In genomic region chr6:111522393-111523020, GRCh38 we compare ENCODE assay signal across 18 cellular contexts. TPM values are rescaled to one million over a fixed set of nuclear protein-coding genes. Genes with fewer than 3 reads are reported as not detected.
A peak's percentile ranks its signal among the peaks of the same experiment; 100 is the strongest.
DNase-seq lines count a peak whose midpoint lies in the region; ATAC-seq and TF ChIP-seq lines count a peak whose summit lies in the region.
"Had no signal": no experiment of that assay in that cellular context is flagged by ENCODE, and none has a peak within 500 bp of the region (broad histone marks: within the 10 kb centered on the region; RNA-seq: fewer than 3 reads in every experiment).

No MANE protein-coding gene starts in this region.

- H3K9me1 ChIP-seq in IMR-90 (ENCODE audit: insufficient read depth, low read length), result no peaks in the 10 kb centered on the region; the same call in 1 of the 2 replicates

- no peak overlapping the region for H2AK9ac ChIP-seq in IMR-90 (replicated peaks; ENCODE audit: low read depth, low read length, poor library complexity)

- CTCF ChIA-PET in CD8-positive, alpha-beta T cell (lab: Charles Lee), result no interaction called here
- CTCF ChIA-PET in IMR-90 (lab: Yijun Ruan, JAX), result no interaction called here

- no peak overlapping the region for H3K9ac ChIP-seq in IMR-90 (ENCODE audit: low read depth, low read length)
- H3K9ac ChIP-seq in neural progenitor cell, result no peak overlapping the region
- H3K9ac ChIP-seq: parathyroid adenoma had no signal

- H3K79me1 ChIP-seq in IMR-90 (ENCODE audit: low read depth in 1 of 2, low read length in 2 of 2), result peaks cover 4 to 16% of the 10 kb centered on the region in 2 experiments; a peak in 3 of 4 replicates

- H3K23ac ChIP-seq in IMR-90 (ENCODE audit: low read depth, low read length), result peak overlapping the region; percentile 49; the same call in 1 of the 2 replicates

- no peaks in the 10 kb centered on the region for H3K27me3 ChIP-seq in CD8-positive, alpha-beta T cell (ENCODE audit: insufficient read depth, low read length)
- H3K27me3 ChIP-seq in IMR-90 (ENCODE audit: control insufficient read depth, insufficient read depth, low read length) (no peaks in the 10 kb centered on the region), neural progenitor cell (no peaks in the 10 kb centered on the region), H7 (ENCODE audit: control insufficient read depth, insufficient read depth, low read length) (no peaks in the 10 kb centered on the region)
- H3K27me3 ChIP-seq: cardiac muscle cell, thyroid gland had no signal

- H2BK5ac ChIP-seq in IMR-90 (ENCODE audit: low read depth, low read length, poor library complexity, severe bottlenecking), result peak overlapping the region; percentile 42

- no peaks in the 10 kb centered on the region for H3K9me3 ChIP-seq in CD8-positive, alpha-beta T cell (ENCODE audit: low read length)
- H3K9me3 ChIP-seq in IMR-90 (ENCODE audit: control insufficient read depth, insufficient read depth, low read length) (no peaks in the 10 kb centered on the region), neural progenitor cell (ENCODE audit: low read depth) (no peaks in the 10 kb centered on the region)
- H3K9me3 ChIP-seq: thyroid gland had no signal

- peak overlapping the region; percentile 63; the same call in 1 of the 2 replicates for H3K18ac ChIP-seq in IMR-90 (ENCODE audit: low read depth, low read length)

- H4K20me1 ChIP-seq in IMR-90 (ENCODE audit: insufficient read depth, low read length) (no peaks in the 10 kb centered on the region), neural progenitor cell (ENCODE audit: low read depth) (no peaks in the 10 kb centered on the region)

- no peaks in the 10 kb centered on the region for H3K9me3 Mint-ChIP-seq in CD8-positive, alpha-beta T cell
- H3K9me3 Mint-ChIP-seq in T-helper 1 cell treated with Interleukin-12 subunit alpha and Interleukin-12 subunit beta and Interleukin-4 antibody, amounts not matched to agents 30 μg/mL and 1 μg/mL, for 36 hours, result no peaks in the 10 kb centered on the region
- peaks cover 10% of the 10 kb centered on the region for H3K9me3 Mint-ChIP-seq in neural progenitor cell
- H3K9me3 Mint-ChIP-seq: endodermal cell had no signal

- H2AK5ac ChIP-seq in IMR-90 (ENCODE audit: low read depth, low read length), result no peak overlapping the region

- peaks cover 15% of the 10 kb centered on the region for H3K79me2 ChIP-seq in neural progenitor cell (ENCODE audit: low read depth)
- H3K79me2 ChIP-seq: parathyroid adenoma had no signal

- H3K4me1 Mint-ChIP-seq in CD8-positive, alpha-beta T cell (ENCODE audit: low read depth), result peaks cover 25% of the 10 kb centered on the region
- H3K4me1 Mint-ChIP-seq in T-helper 1 cell treated with Interleukin-12 subunit alpha and Interleukin-12 subunit beta and Interleukin-4 antibody, amounts not matched to agents 30 μg/mL and 1 μg/mL, for 36 hours (ENCODE audit: low read depth), result peaks cover 26% of the 10 kb centered on the region
- peaks cover 25% of the 10 kb centered on the region for H3K4me1 Mint-ChIP-seq in neural progenitor cell

- no peaks in the 10 kb centered on the region for H3K36me3 ChIP-seq in CD8-positive, alpha-beta T cell (ENCODE audit: insufficient read depth, low read length)
- H3K36me3 ChIP-seq in IMR-90 (ENCODE audit: control insufficient read depth, insufficient read depth, low read length) (no peaks in the 10 kb centered on the region), neural progenitor cell (no peaks in the 10 kb centered on the region), H7 (replicated peaks; ENCODE audit: control insufficient read depth, insufficient read depth, low read length) (no peaks in the 10 kb centered on the region)
- H3K36me3 ChIP-seq: cardiac muscle cell, thyroid gland had no signal

- peak overlapping the region; percentile 0 for H3K4me3 Mint-ChIP-seq in CD8-positive, alpha-beta T cell
- H3K4me3 Mint-ChIP-seq in T-helper 1 cell treated with Interleukin-12 subunit alpha and Interleukin-12 subunit beta and Interleukin-4 antibody, amounts not matched to agents 30 μg/mL and 1 μg/mL, for 36 hours, result peak overlapping the region; percentile 21
- no peak overlapping the region for H3K4me3 Mint-ChIP-seq in neural progenitor cell
- H3K4me3 Mint-ChIP-seq: endodermal cell had no signal

- H2BK120ac ChIP-seq in IMR-90 (ENCODE audit: low read depth, low read length), result peak overlapping the region; percentile 63; the same call in 1 of the 2 replicates

- TF ChIP-seq RAD21 in IMR-90 (IDR thresholded peaks at IDR 0.05; ENCODE audit: low read length), result no peak

- in situ Hi-C loops in IMR-90 (cut with MboI; ENCODE audit: low sequenced_read_pairs), result no loop called here

- no peak for DNase-seq in CD8-positive, alpha-beta T cell
- no peak for DNase-seq in IMR-90
- DNase-seq in neural progenitor cell (ENCODE audit: low spot score), result no peak
- no peak for DNase-seq in H7
- DNase-seq in mucosa of gallbladder (ENCODE audit: low spot score), result no peak
- DNase-seq: activated CD4-positive, alpha-beta T cell treated with anti-CD3 and anti-CD28 coated beads, Interleukin-2, amount 50 U/mL, for 48 hours; activated naive CD4-positive, alpha-beta T cell treated with Interleukin-2 at 50 U/mL for 16 hours; endodermal cell; foreskin melanocyte; NCI-H1417; NCI-H446 treated with DMSO at 0.1 percent for 48 hours; stimulated activated CD4-positive, alpha-beta T cell treated with anti-CD3 and anti-CD28 coated beads, Interleukin-12 subunit alpha, Interleukin-12 subunit beta, amount 100 ng/mL, for 4 hours; thyroid gland had no signal

- no peak overlapping the region for H3K56ac ChIP-seq in IMR-90 (ENCODE audit: extremely low read depth, insufficient read depth, low read length)

- H2AFZ ChIP-seq in IMR-90 (replicated peaks; ENCODE audit: low read length, poor library complexity), result no peak overlapping the region
- no peak overlapping the region for H2AFZ ChIP-seq in neural progenitor cell (replicated peaks)
- H2AFZ ChIP-seq: parathyroid adenoma had no signal

- H2BK15ac ChIP-seq in IMR-90 (ENCODE audit: low read depth, low read length), result peak overlapping the region; percentile 23; the same call in 1 of the 3 replicates

- 100% methylated on average over 1 of the region's 4 CpGs; no CpG with 5 or more reads in 1 of the 2 experiments for WGBS in IMR-90 (ENCODE audit: extremely low coverage in 2 of 2, insufficient read length in 1 of 2), 2 experiments

- H3K4me2 ChIP-seq in IMR-90 (ENCODE audit: low read depth, low read length) (no peak overlapping the region), neural progenitor cell (no peak overlapping the region)

- dilution Hi-C loops in IMR-90 (cut with HindIII; ENCODE audit: low sequenced_read_pairs, unreplicated experiment), result no loop called here

- intact Hi-C loops in CD8-positive, alpha-beta T cell (cut with DNase I, micrococcal nuclease), result no loop called here
- intact Hi-C loops in IMR-90 (cut with micrococcal nuclease), result loop anchor here (5.0 kb wide), 1 partner anchor 35 kb away; no protein-coding TSS in a partner anchor

- H3K36me3 Mint-ChIP-seq in CD8-positive, alpha-beta T cell, result peaks cover 3% of the 10 kb centered on the region
- H3K36me3 Mint-ChIP-seq in T-helper 1 cell treated with Interleukin-12 subunit alpha and Interleukin-12 subunit beta and Interleukin-4 antibody, amounts not matched to agents 30 μg/mL and 1 μg/mL, for 36 hours (ENCODE audit: low read depth), result no peaks in the 10 kb centered on the region
- peaks cover 4% of the 10 kb centered on the region for H3K36me3 Mint-ChIP-seq in neural progenitor cell

- peak overlapping the region; percentile 5; the same call in 1 of the 2 replicates for H4K5ac ChIP-seq in IMR-90 (ENCODE audit: low read depth, low read length)

- H3K27ac ChIP-seq in CD8-positive, alpha-beta T cell (ENCODE audit: low read depth, low read length), result no peak overlapping the region
- H3K27ac ChIP-seq in IMR-90 (ENCODE audit: insufficient read depth, low read length), result no peak overlapping the region
- no peak overlapping the region for H3K27ac ChIP-seq in neural progenitor cell
- H3K27ac ChIP-seq: cardiac muscle cell, parathyroid adenoma, thyroid gland had no signal

- ATAC-seq in CD8-positive, alpha-beta T cell, result peak; percentile 44
- ATAC-seq in IMR-90 (ENCODE audit: low read depth), result no peak
- no peak for ATAC-seq in HG03439 (IDR thresholded peaks at IDR 0.05; ENCODE audit: unreplicated experiment)
- ATAC-seq in HG02759 (IDR thresholded peaks at IDR 0.05; ENCODE audit: unreplicated experiment), result no peak

- H3K4ac ChIP-seq in IMR-90 (ENCODE audit: low read depth, low read length), result peak overlapping the region; percentile 56

- no peak overlapping the region for H3K4me3 ChIP-seq in CD8-positive, alpha-beta T cell (ENCODE audit: low read depth, low read length)
- H3K4me3 ChIP-seq in IMR-90 (ENCODE audit: insufficient read depth, low read depth, low read length), result no peak overlapping the region
- no peak overlapping the region for H3K4me3 ChIP-seq in neural progenitor cell
- no peak overlapping the region for H3K4me3 ChIP-seq in H7 (ENCODE audit: insufficient read depth, low read depth, low read length)
- H3K4me3 ChIP-seq: cardiac muscle cell, thyroid gland had no signal

- POLR2A ChIA-PET in CD8-positive, alpha-beta T cell (lab: Charles Lee), result interaction anchor here (1.2 kb wide), 1 partner anchor 9 kb away, joined by 4 read pairs; no protein-coding TSS in a partner anchor
- POLR2A ChIA-PET in IMR-90 (lab: Charles Lee; ENCODE audit: unreplicated experiment), result no interaction called here

- no peak for TF ChIP-seq POLR2A in IMR-90 (IDR thresholded peaks at IDR 0.05; ENCODE audit: low read depth, low read length)

- no peak overlapping the region; a peak in 1 of 4 replicates for H4K8ac ChIP-seq in IMR-90 (ENCODE audit: low read depth in 2 of 2, low read length in 2 of 2)

- H3K27me3 Mint-ChIP-seq in CD8-positive, alpha-beta T cell (ENCODE audit: low read depth), result no peaks in the 10 kb centered on the region
- H3K27me3 Mint-ChIP-seq in T-helper 1 cell treated with Interleukin-12 subunit alpha and Interleukin-12 subunit beta and Interleukin-4 antibody, amounts not matched to agents 30 μg/mL and 1 μg/mL, for 36 hours (ENCODE audit: low read depth), result no peaks in the 10 kb centered on the region
- peaks cover 2% of the 10 kb centered on the region for H3K27me3 Mint-ChIP-seq in neural progenitor cell (ENCODE audit: insufficient read depth, low read depth)

- BruUV-seq in IMR-90 (replicated peaks; lab: Mats Ljungman, UMichigan), result no TSS peak

- H3K27ac Mint-ChIP-seq in CD8-positive, alpha-beta T cell, result peak overlapping the region; percentile 28
- H3K27ac Mint-ChIP-seq in T-helper 1 cell treated with Interleukin-12 subunit alpha and Interleukin-12 subunit beta and Interleukin-4 antibody, amounts not matched to agents 30 μg/mL and 1 μg/mL, for 36 hours, result peak overlapping the region; percentile 27
- peak overlapping the region; percentile 40 for H3K27ac Mint-ChIP-seq in neural progenitor cell
- H3K27ac Mint-ChIP-seq: endodermal cell had no signal

- peak overlapping the region; percentile 38; the same call in 1 of the 2 replicates for H2BK20ac ChIP-seq in IMR-90 (ENCODE audit: low read depth, low read length)

- no peak for TF ChIP-seq CTCF in CD8-positive, alpha-beta T cell (IDR thresholded peaks at IDR 0.05)
- TF ChIP-seq CTCF in IMR-90 (conservative IDR thresholded peaks at IDR 0.05; ENCODE audit: low read depth, low read length) (no peak), neural progenitor cell (IDR thresholded peaks at IDR 0.05) (no peak)

- H3K4me1 ChIP-seq in CD8-positive, alpha-beta T cell (ENCODE audit: insufficient read depth, low read length), result peaks cover 14% of the 10 kb centered on the region
- no peaks in the 10 kb centered on the region; the same call in 1 of the 2 replicates for H3K4me1 ChIP-seq in IMR-90 (ENCODE audit: control insufficient read depth, insufficient read depth, low read length)
- H3K4me1 ChIP-seq in neural progenitor cell, result peaks cover 21% of the 10 kb centered on the region
- H3K4me1 ChIP-seq: parathyroid adenoma, thyroid gland had no signal

- H3F3A ChIP-seq in neural progenitor cell (ENCODE audit: low read depth), result no peaks in the 10 kb centered on the region

- H3K14ac ChIP-seq in IMR-90 (replicated peaks; ENCODE audit: low read depth, low read length), result 0 out of 2 replicates have a peak overlapping the region, but pooled peaks have one; percentile 55

- peak overlapping the region; percentile 16; the same call in 1 of the 2 replicates for H4K91ac ChIP-seq in IMR-90 (ENCODE audit: insufficient read depth, low read depth, low read length)

RNA-seq across cellular contexts. Expression of gene REV3L, which starts 39.5 kb away (rescaled TPM):
- total RNA-seq in CD8-positive, alpha-beta T cell, result 10 to 100 TPM; 18.1 to 20.7 TPM
- total RNA-seq in IMR-90 (2012; rRNA removed) (15.4 and 24.4 TPM in 2 replicates), neural progenitor cell (ENCODE audit: low replicate concordance) (14.0 and 23.5 TPM in 2 replicates), mucosa of gallbladder (19.0 TPM)
- polyA plus RNA-seq in IMR-90 (2012; rRNA removed), result 6.0 and 7.4 TPM in 2 replicates
- 1.4 and 3.2 TPM in 2 replicates for polyA plus RNA-seq in IMR-90 (2012; cell fraction: cytosol; rRNA removed)
- 2.2 and 19.3 TPM in 2 replicates for polyA plus RNA-seq in IMR-90 (2012; cell fraction: nucleus; rRNA removed; ENCODE audit: low replicate concordance)
- 2.1 and 5.2 TPM in 2 replicates for total RNA-seq in H7 (2014; rRNA removed; shearing (Covaris generic))
